1 cellular context compared by ENCODE assay signal in the genomic region with DNA sequence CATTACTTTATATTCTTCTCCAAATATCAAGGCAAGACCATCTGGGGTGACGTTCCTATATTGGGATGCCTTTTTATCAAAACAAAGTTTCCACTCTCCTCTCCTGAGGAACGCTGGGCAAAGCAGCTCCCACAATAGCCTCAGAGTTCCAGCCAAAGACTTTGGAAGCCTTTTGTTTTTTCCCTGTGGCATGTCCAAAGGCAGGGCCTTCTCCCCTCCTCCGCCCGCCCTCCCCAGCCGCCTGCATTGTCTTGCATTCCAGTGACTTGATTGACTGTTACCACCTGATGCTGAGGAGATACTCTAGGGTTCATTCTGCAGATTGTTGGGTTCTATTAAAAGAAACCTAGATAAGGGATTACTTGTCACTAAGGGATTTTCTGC.
TF ChIP-seq lines count a peak whose summit lies in the region.

No MANE protein-coding gene starts in this region.

TF ChIP-seq in WTC11, 78 proteins besides CTCF, POLR2A, EP300 and RAD21 (continued from another document):
- TF ChIP-seq, protein P1, sequence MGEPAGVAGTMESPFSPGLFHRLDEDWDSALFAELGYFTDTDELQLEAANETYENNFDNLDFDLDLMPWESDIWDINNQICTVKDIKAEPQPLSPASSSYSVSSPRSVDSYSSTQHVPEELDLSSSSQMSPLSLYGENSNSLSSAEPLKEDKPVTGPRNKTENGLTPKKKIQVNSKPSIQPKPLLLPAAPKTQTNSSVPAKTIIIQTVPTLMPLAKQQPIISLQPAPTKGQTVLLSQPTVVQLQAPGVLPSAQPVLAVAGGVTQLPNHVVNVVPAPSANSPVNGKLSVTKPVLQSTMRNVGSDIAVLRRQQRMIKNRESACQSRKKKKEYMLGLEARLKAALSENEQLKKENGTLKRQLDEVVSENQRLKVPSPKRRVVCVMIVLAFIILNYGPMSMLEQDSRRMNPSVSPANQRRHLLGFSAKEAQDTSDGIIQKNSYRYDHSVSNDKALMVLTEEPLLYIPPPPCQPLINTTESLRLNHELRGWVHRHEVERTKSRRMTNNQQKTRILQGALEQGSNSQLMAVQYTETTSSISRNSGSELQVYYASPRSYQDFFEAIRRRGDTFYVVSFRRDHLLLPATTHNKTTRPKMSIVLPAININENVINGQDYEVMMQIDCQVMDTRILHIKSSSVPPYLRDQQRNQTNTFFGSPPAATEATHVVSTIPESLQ (CRISPR knock-in tag; IDR thresholded peaks at IDR 0.05) = no peak
- TF ChIP-seq ZNF416 (CRISPR knock-in tag; IDR thresholded peaks at IDR 0.05) (no peak), NFE2L1 (CRISPR knock-in tag; IDR thresholded peaks at IDR 0.05) (no peak), FOXP1 (CRISPR knock-in tag; IDR thresholded peaks at IDR 0.05; ENCODE audit: borderline replicate concordance) (no peak), NR3C1 (CRISPR knock-in tag; conservative IDR thresholded peaks at IDR 0.05; ENCODE audit: low read depth) (no peak), PRDM15 (CRISPR knock-in tag; IDR thresholded peaks at IDR 0.05) (no peak), TP53 (CRISPR knock-in tag; IDR thresholded peaks at IDR 0.05) (no peak), MLX (CRISPR knock-in tag; IDR thresholded peaks at IDR 0.05) (no peak), ZNF423 (CRISPR knock-in tag; IDR thresholded peaks at IDR 0.05) (no peak)
